ENCODE assay signal across 11 cellular contexts in genomic region chr10:80359644-80360043, GRCh38. TPM values are rescaled to one million over a fixed set of nuclear protein-coding genes. Genes with fewer than 3 reads are reported as not detected.
"Had no signal": no experiment of that assay in that cellular context is flagged by ENCODE, and none has a peak within 500 bp of the region (broad histone marks: within the 10 kb centered on the region; RNA-seq: fewer than 3 reads in every experiment).

No MANE protein-coding gene starts in this region.

- H3K4me1 ChIP-seq: HAP-1 had no signal

- H3K9me3 ChIP-seq: HAP-1 had no signal

- H3K4me2 ChIP-seq: GM23338 had no signal

- H3K27ac Mint-ChIP-seq: GM23338, HFFc6 had no signal

- H2AFZ ChIP-seq: GM23338 had no signal

- H3K36me3 ChIP-seq: HAP-1 had no signal

- FAIRE-seq: H1, H54, HTR-8/SVneo, K562 had no signal

- H3K4me3 Mint-ChIP-seq: GM23338, HFFc6 had no signal

- ATAC-seq: GM23338, HCT116, K562 had no signal

- DNase-seq: HFFc6, IMR-90, KG1 had no signal

- H3K4me3 ChIP-seq: GM23338, HAP-1, K562 had no signal

RNA-seq across cellular contexts. Expression of gene DYDC2, which starts 3.1 kb away (rescaled TPM):
- total RNA-seq: HFFc6, HT-29, IMR-90 had no signal
- polyA plus RNA-seq: IMR-90 had no signal

RNA-seq across cellular contexts. Expression of gene DYDC1, which starts 3.1 kb away (rescaled TPM):
- total RNA-seq: GM23338, H1, HFFc6, HT-29, IMR-90, K562 had no signal
- polyA plus RNA-seq: GM23338, H1, IMR-90, K562 had no signal
